11 cellular contexts compared by ENCODE assay signal in genomic region chr2:237132799-237133198, GRCh38. TPM values are rescaled to one million over a fixed set of nuclear protein-coding genes. Genes with fewer than 3 reads are reported as not detected.
DNase-seq lines count a peak whose midpoint lies in the region; ATAC-seq and TF ChIP-seq lines count a peak whose summit lies in the region.
"Had no signal": no experiment of that assay in that cellular context is flagged by ENCODE, and none has a peak within 500 bp of the region (broad histone marks: within the 10 kb centered on the region; RNA-seq: fewer than 3 reads in every experiment).

No MANE protein-coding gene starts in this region.

- CTCF ChIA-PET in AG04450 (lab: Charles Lee) = interaction anchor here (0.7 to 1.1 kb wide), 2 partner anchors 11 to 380 kb away, joined by 5 to 7 read pairs; no protein-coding TSS in a partner anchor
- CTCF ChIA-PET in Panc1 (lab: Charles Lee) = no interaction called here

- H3K4me3 ChIP-seq in AG04450 (ENCODE audit: low read depth, low read length) (no peak overlapping the region), Panc1 (ENCODE audit: low read depth in 2 of 2, low read length in 2 of 2) (no peak overlapping the region), iPS DF 6.9 (ENCODE audit: low read length) (no peak overlapping the region)

- H3K27ac ChIP-seq in AG04450 (ENCODE audit: low read depth, low read length) (no peak overlapping the region), Panc1 (ENCODE audit: low read length) (peak overlapping the region; percentile 19; the same call in 1 of the 2 replicates), iPS DF 6.9 (ENCODE audit: low read length) (no peak overlapping the region)
- H3K27ac ChIP-seq: neutrophil had no signal

- POLR2A ChIA-PET in AG04450 (lab: Yijun Ruan, JAX) = interaction anchor here (1.0 kb wide), 1 partner anchor 16 kb away, joined by 3 read pairs; no protein-coding TSS in a partner anchor
- POLR2A ChIA-PET in Panc1 (lab: Charles Lee) = no interaction called here

- H3K9me3 ChIP-seq in AG04450 (ENCODE audit: control insufficient read depth, insufficient read depth, low read length) = peaks cover 4% of the 10 kb centered on the region
- H3K9me3 ChIP-seq in Panc1 (ENCODE audit: control insufficient read depth, insufficient read depth, low read depth, low read length) = no peaks in the 10 kb centered on the region
- H3K9me3 ChIP-seq in iPS DF 6.9 (ENCODE audit: control insufficient read depth, insufficient read depth, low read length) = no peaks in the 10 kb centered on the region
- H3K9me3 ChIP-seq: neutrophil had no signal

- no TSS peak for BruUV-seq in Panc1 (replicated peaks; lab: Mats Ljungman, UMichigan)

- no CpG with 5 or more reads among the region's 5 CpGs for WGBS in iPS DF 6.9 (ENCODE audit: insufficient coverage, insufficient read length)

- in situ Hi-C loops in Panc1 (cut with HindIII; ENCODE audit: low pct_unique_long_range_greater_than_20kb, low sequenced_read_pairs) = no loop called here

- DNase-seq in AG04450 (ENCODE audit: low read depth, low spot score) (no peak), Panc1 (ENCODE audit: low read depth, low spot score) (no peak), iPS DF 6.9 (ENCODE audit: low read depth, low spot score) (peak; percentile 74), medulla oblongata (ENCODE audit: extremely low spot score) (no peak), kidney glomerular epithelial cell (lab: John Stamatoyannopoulos, UW) (no peak)
- DNase-seq: effector memory CD8-positive, alpha-beta T cell; NCI-H446 treated with DMSO at 0.1 percent for 48 hours had no signal

- H3K4me1 ChIP-seq in Panc1 (ENCODE audit: control insufficient read depth, insufficient read depth, low read length) = peaks cover 5% of the 10 kb centered on the region
- peaks cover 3% of the 10 kb centered on the region; the same call in 1 of the 2 replicates for H3K4me1 ChIP-seq in iPS DF 6.9 (ENCODE audit: control insufficient read depth, insufficient read depth, low read length)

- TF ChIP-seq CTCF in AG04450 (IDR thresholded peaks at IDR 0.05; ENCODE audit: low read depth, low read length) (peak; percentile 19), GM12874 (IDR thresholded peaks at IDR 0.05; ENCODE audit: insufficient read depth, low read depth, low read length) (peak; percentile 58), Panc1 (IDR thresholded peaks at IDR 0.05) (peak; percentile 48; the same call in 1 of the 2 replicates)

- H3K36me3 ChIP-seq in Panc1 (ENCODE audit: control insufficient read depth, insufficient read depth, low read length) (no peaks in the 10 kb centered on the region), iPS DF 6.9 (ENCODE audit: control insufficient read depth, insufficient read depth, low read length) (no peaks in the 10 kb centered on the region)
- H3K36me3 ChIP-seq: neutrophil had no signal

- intact Hi-C loops in Panc1 (cut with micrococcal nuclease; ENCODE audit: unreplicated experiment) = no loop called here

- no peaks in the 10 kb centered on the region for H3K27me3 ChIP-seq in AG04450 (ENCODE audit: control insufficient read depth, insufficient read depth, low read length)
- no peaks in the 10 kb centered on the region for H3K27me3 ChIP-seq in Panc1 (ENCODE audit: control insufficient read depth, insufficient read depth, low read length)
- no peaks in the 10 kb centered on the region for H3K27me3 ChIP-seq in iPS DF 6.9 (ENCODE audit: control insufficient read depth, insufficient read depth, low read length)

- ATAC-seq in Panc1 = no peak
- no peak for ATAC-seq in GM18498 (IDR thresholded peaks at IDR 0.05; ENCODE audit: unreplicated experiment)
- no peak for ATAC-seq in HG03432 (IDR thresholded peaks at IDR 0.05; ENCODE audit: unreplicated experiment)
- ATAC-seq: effector memory CD8-positive, alpha-beta T cell had no signal

RNA-seq across cellular contexts. Expression of gene COPS8, which starts 47.1 kb away (rescaled TPM):
- 94.6 and 139 TPM in 2 replicates for polyA plus RNA-seq in AG04450 (2011; rRNA removed)
- polyA minus RNA-seq in AG04450 (2011; rRNA and poly(A)+ RNA removed) = 20.6 and 28.8 TPM in 2 replicates
- 57.9 TPM for total RNA-seq in Panc1 (2021; ENCODE audit: unreplicated experiment)
- 49.4 TPM for polyA plus RNA-seq in Panc1 (2012; ENCODE audit: insufficient read length)
